Comparison of ENCODE assay signal across 30 cellular contexts in the genomic region with DNA sequence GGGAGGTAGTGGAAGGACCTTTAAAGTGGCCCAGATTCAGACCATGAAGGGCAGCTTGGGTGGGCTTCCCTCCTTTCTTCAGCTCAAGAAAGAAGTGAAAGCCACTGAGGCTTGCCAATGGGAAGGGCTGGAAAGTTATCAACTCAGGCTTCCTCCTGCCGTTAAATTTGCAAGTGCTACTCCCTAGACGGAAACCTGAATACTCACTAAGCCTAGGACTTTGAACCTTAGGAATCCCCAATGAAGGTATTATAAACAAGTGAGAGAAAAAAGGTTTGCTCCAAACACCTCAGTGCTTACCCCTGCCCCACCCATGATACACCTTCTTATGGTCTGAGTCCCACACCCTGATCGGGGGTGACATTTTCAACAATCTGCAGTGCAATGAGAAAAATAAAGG.
"Had no signal": no experiment of that assay in that cellular context is flagged by ENCODE, and none has a peak within 500 bp of the region (broad histone marks: within the 10 kb centered on the region; RNA-seq: fewer than 3 reads in every experiment).

No MANE protein-coding gene starts in this region.

- H3K9me3 Mint-ChIP-seq: immature natural killer cell; memory B cell; natural killer cell; stimulated activated naive B cell treated with anti-CD40 and anti-IgM and Interleukin-4, amounts not matched to agents 10 μg/mL and 1 μg/mL and 100 μg/mL, for 72 hours; stimulated activated naive CD8-positive, alpha-beta T cell treated with anti-CD3 and anti-CD28 coated beads, Interleukin-15, Interleukin-2, amounts not matched to agents 100 ng/mL and 50 ng/mL, for 24 hours had no signal

- H3K4me3 ChIP-seq: coronary artery, esophagus squamous epithelium, heart right ventricle, lung, ovary, psoas muscle, skin epidermis, suprapubic skin, vagina had no signal

- DNase-seq: dermis blood vessel endothelial cell; effector memory CD4-positive, alpha-beta T cell; erythroblast; esophagus squamous epithelium; foreskin melanocyte; heart right ventricle; hypothalamus; immature natural killer cell; islet precursor cell; kidney glomerular epithelial cell; left ventricle myocardium superior; midbrain; natural killer cell; occipital lobe; ovary; posterior cingulate gyrus; psoas muscle; right cardiac atrium; stimulated activated CD4-positive, alpha-beta T cell treated with anti-CD3 and anti-CD28 coated beads, Interleukin-15, amount 100 ng/mL, for 24 hours; stimulated activated CD4-positive, alpha-beta T cell treated with anti-CD3 and anti-CD28 coated beads, Interleukin-2, amount 100 ng/mL, for 48 hours; stimulated activated naive B cell treated with anti-CD40 and anti-IgM and Interleukin-4, amounts not matched to agents 10 μg/mL and 1 μg/mL and 100 μg/mL, for 72 hours; trophoblast cell had no signal

- H3K9me3 ChIP-seq: esophagus squamous epithelium, heart right ventricle, ovary, psoas muscle, suprapubic skin, vagina had no signal

- H3K4me1 ChIP-seq: psoas muscle had no signal

- ATAC-seq: heart right ventricle; left ventricle myocardium superior; natural killer cell; psoas muscle; right cardiac atrium; stimulated activated naive B cell treated with anti-CD40 and anti-IgM and Interleukin-4, amounts not matched to agents 10 μg/mL and 1 μg/mL and 100 μg/mL, for 72 hours had no signal

- H3K27me3 ChIP-seq: esophagus squamous epithelium, ovary, suprapubic skin, vagina had no signal

- H3K27ac ChIP-seq: coronary artery, esophagus squamous epithelium, heart right ventricle, ovary, psoas muscle, skin epidermis, suprapubic skin, vagina had no signal

- H3K27ac Mint-ChIP-seq: memory B cell, natural killer cell had no signal

- FAIRE-seq: endometrium had no signal

- H3K36me3 Mint-ChIP-seq: immature natural killer cell; memory B cell; natural killer cell; stimulated activated naive B cell treated with anti-CD40 and anti-IgM and Interleukin-4, amounts not matched to agents 10 μg/mL and 1 μg/mL and 100 μg/mL, for 72 hours had no signal

- H3K4me3 Mint-ChIP-seq: immature natural killer cell; memory B cell; natural killer cell; stimulated activated naive B cell treated with anti-CD40 and anti-IgM and Interleukin-4, amounts not matched to agents 10 μg/mL and 1 μg/mL and 100 μg/mL, for 72 hours; stimulated activated naive CD8-positive, alpha-beta T cell treated with anti-CD3 and anti-CD28 coated beads, Interleukin-15, Interleukin-2, amounts not matched to agents 100 ng/mL and 50 ng/mL, for 24 hours had no signal

- H3K36me3 ChIP-seq: esophagus squamous epithelium, heart right ventricle, ovary, suprapubic skin, vagina had no signal
